Comparison of ENCODE assay signal across 8 cellular contexts in genomic region chr1:154974086-154974807, GRCh38. TPM values are rescaled to one million over a fixed set of nuclear protein-coding genes. Genes with fewer than 3 reads are reported as not detected.
A peak's percentile ranks its signal among the peaks of the same experiment; 100 is the strongest.
DNase-seq lines count a peak whose midpoint lies in the region; ATAC-seq and TF ChIP-seq lines count a peak whose summit lies in the region.

Gene CKS1B (plus strand): TSS chr1:154974681. CDS start chr1:154974746, 65 bp downstream.

- WGBS in esophagus squamous epithelium, 2 donors = 0 to 1% methylated on average over 44 to 49 of the region's 49 CpGs

- H3K4me3 ChIP-seq in esophagus squamous epithelium (peak within 1 kb of the TSS; percentile 53 to 79 (median 64)), muscle layer of duodenum (ENCODE audit: low read depth in 1 of 2, low read length in 2 of 2) (peak within 1 kb of the TSS; percentile 83 to 85)

- H3K4me1 ChIP-seq in esophagus squamous epithelium (peaks cover 39 to 67% (median 46%) of the 10 kb centered on the region in 3 donors), muscle layer of duodenum (ENCODE audit: control insufficient read depth in 1 of 2, insufficient read depth in 2 of 2, low read length in 2 of 2) (peaks cover 23 to 39% of the 10 kb centered on the region in 2 donors)

- TF ChIP-seq POLR2A in esophagus squamous epithelium (IDR thresholded peaks at IDR 0.05) = peak in 3 of 4 donors; percentile 65 to 70 (median 68)

- intact Hi-C loops in esophagus squamous epithelium (cut with DNase I) = no loop called here

- H3K27ac ChIP-seq in esophagus squamous epithelium = peak within 1 kb of the TSS; percentile 96 to 99 (median 98)
- H3K27ac ChIP-seq in muscle layer of duodenum (ENCODE audit: low read length) = peak within 1 kb of the TSS; percentile 95

- H3K27me3 ChIP-seq in esophagus squamous epithelium (no peaks in the 10 kb centered on the region), muscle layer of duodenum (ENCODE audit: low read depth, low read length) (no peaks in the 10 kb centered on the region)

- no peaks in the 10 kb centered on the region for H3K9me3 ChIP-seq in esophagus squamous epithelium
- H3K9me3 ChIP-seq in muscle layer of duodenum (ENCODE audit: control insufficient read depth in 1 of 2, low read length in 2 of 2) = no peaks in the 10 kb centered on the region

- peak; percentile 69 for ATAC-seq in GM21737 (IDR thresholded peaks at IDR 0.05; ENCODE audit: unreplicated experiment)

- peak; percentile 98 for DNase-seq in DMS79 treated with DMSO at 0.1 percent for 48 hours (lab: John Stamatoyannopoulos, UW)
- DNase-seq in KG1 (lab: John Stamatoyannopoulos, UW) = peak; percentile 98
- DNase-seq in activated T-cell treated with anti-CD3 and anti-CD28 coated beads, Interleukin-2, amount 50 U/mL, for 48 hours = peak; percentile 97
- DNase-seq in esophagus squamous epithelium (lab: John Stamatoyannopoulos, UW) = peak; percentile 95
- peak; percentile 92 to 97 for DNase-seq in stimulated activated CD8-positive, alpha-beta memory T cell treated with anti-CD3 and anti-CD28 coated beads, Interleukin-7, amount 100 ng/mL, for 4 hours (ENCODE audit: low read depth in 2 of 2)

- H3K36me3 ChIP-seq in esophagus squamous epithelium = peaks cover 0 to 22% (median 0%) of the 10 kb centered on the region in 3 donors
- H3K36me3 ChIP-seq in muscle layer of duodenum (ENCODE audit: control insufficient read depth in 1 of 2, insufficient read depth in 2 of 2, low read length in 2 of 2) = peaks cover 4 to 11% of the 10 kb centered on the region in 2 donors

- TF ChIP-seq CTCF in esophagus squamous epithelium (IDR thresholded peaks at IDR 0.05) = peak in 1 of 6 experiments; percentile 18

TF ChIP-seq in PFSK-1, 5 proteins besides CTCF, POLR2A, EP300 and RAD21:
- TF ChIP-seq SIN3A (IDR thresholded peaks at IDR 0.05; ENCODE audit: borderline replicate concordance, insufficient read depth, low read length) = 0 out of 2 replicates have a peak, but pooled peaks have one; percentile 15
- peak in 1 of 2 experiments; percentile 23; a peak in 1 of 4 replicates for TF ChIP-seq REST (IDR thresholded peaks at IDR 0.05; ENCODE audit: insufficient read depth in 1 of 2, low read depth in 2 of 2, low read length in 2 of 2)
- TF ChIP-seq POLR2AphosphoS5 (IDR thresholded peaks at IDR 0.05; ENCODE audit: low read depth, low read length) = peak; percentile 82; the same call in 1 of the 2 replicates
- TF ChIP-seq FOXP2 (optimal IDR thresholded peaks at IDR 0.05; ENCODE audit: borderline replicate concordance, extremely low read depth, extremely low read length, insufficient read depth) = no peak
- TF ChIP-seq TAF1 (IDR thresholded peaks at IDR 0.05; ENCODE audit: borderline replicate concordance, insufficient read depth, low read length) = peak; percentile 59

RNA-seq across cellular contexts. Expression of gene CKS1B, which starts in this region (rescaled TPM):
- 151 TPM for polyA plus RNA-seq in PFSK-1 (2012; ENCODE audit: insufficient read length, low read depth)
- total RNA-seq in esophagus squamous epithelium = 10 to 100 TPM; 34.9 to 72.8 (median 55.3) TPM

Comparison
In these comparisons a context has a peak if more than half of its experiments do, and no peak if none do; other contexts are left out.
1. Peak in every context shown above with its lines: DNase-seq, ATAC-seq, H3K4me3 ChIP-seq and H3K27ac ChIP-seq.